ENCODE assay signal across 1 cellular context in the genomic region with DNA sequence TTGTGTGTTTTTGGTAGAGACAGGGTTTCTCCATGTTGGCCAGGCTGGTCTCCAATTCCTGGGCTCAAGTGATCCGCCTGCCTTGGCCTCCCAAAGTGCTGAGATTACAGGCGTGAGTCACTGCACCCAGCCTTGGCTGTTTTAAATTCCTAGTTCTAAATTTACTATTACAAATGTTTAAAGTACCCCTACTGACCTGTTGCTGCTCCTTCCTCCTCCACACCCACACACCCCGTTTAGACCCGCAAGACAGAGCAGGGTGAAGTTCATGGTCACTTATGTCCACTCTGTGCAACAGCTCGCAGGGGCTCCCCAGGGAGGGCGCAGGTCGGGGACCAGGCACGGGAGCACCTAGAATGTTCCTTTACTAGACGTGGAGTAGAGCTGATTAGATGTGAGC.
TF ChIP-seq lines count a peak whose summit lies in the region.

No MANE protein-coding gene starts in this region.

TF ChIP-seq in K562, 482 proteins besides CTCF, POLR2A, EP300 and RAD21:
- TF ChIP-seq, protein P1, sequence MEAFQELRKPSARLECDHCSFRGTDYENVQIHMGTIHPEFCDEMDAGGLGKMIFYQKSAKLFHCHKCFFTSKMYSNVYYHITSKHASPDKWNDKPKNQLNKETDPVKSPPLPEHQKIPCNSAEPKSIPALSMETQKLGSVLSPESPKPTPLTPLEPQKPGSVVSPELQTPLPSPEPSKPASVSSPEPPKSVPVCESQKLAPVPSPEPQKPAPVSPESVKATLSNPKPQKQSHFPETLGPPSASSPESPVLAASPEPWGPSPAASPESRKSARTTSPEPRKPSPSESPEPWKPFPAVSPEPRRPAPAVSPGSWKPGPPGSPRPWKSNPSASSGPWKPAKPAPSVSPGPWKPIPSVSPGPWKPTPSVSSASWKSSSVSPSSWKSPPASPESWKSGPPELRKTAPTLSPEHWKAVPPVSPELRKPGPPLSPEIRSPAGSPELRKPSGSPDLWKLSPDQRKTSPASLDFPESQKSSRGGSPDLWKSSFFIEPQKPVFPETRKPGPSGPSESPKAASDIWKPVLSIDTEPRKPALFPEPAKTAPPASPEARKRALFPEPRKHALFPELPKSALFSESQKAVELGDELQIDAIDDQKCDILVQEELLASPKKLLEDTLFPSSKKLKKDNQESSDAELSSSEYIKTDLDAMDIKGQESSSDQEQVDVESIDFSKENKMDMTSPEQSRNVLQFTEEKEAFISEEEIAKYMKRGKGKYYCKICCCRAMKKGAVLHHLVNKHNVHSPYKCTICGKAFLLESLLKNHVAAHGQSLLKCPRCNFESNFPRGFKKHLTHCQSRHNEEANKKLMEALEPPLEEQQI (IDR thresholded peaks at IDR 0.05): no peak
- TF ChIP-seq ZNF121 (CRISPR knock-in tag; conservative IDR thresholded peaks at IDR 0.05): peak; percentile 20; the same call in 1 of the 2 replicates
